In the genomic region with DNA sequence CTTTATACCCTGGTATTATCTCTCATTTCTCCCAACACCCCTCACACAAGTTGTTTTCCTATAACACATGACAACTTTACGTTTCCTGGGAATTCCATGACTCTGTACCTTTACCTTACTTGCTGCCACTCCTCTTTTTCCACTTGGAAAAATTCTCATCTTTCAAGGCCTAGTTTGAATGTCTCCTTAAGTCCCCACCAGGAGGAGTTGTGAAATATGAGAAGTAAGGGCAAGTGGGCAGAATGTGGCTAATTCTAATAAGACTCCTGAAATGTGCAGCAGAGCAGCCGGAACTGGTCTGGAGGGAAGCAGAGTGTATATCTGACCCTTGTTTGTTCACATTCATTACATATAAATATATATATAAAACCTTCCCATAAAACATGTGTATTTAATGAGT, we compare ENCODE assay signal across 12 cellular contexts. TPM values are rescaled to one million over a fixed set of nuclear protein-coding genes. Genes with fewer than 3 reads are reported as not detected.
A peak's percentile ranks its signal among the peaks of the same experiment; 100 is the strongest.
DNase-seq lines count a peak whose midpoint lies in the region; ATAC-seq and TF ChIP-seq lines count a peak whose summit lies in the region.
"Had no signal": no experiment of that assay in that cellular context is flagged by ENCODE, and none has a peak within 500 bp of the region (broad histone marks: within the 10 kb centered on the region; RNA-seq: fewer than 3 reads in every experiment).

No MANE protein-coding gene starts in this region.

- peaks cover 6% of the 10 kb centered on the region; the same call in 1 of the 2 replicates for H3K4me1 Mint-ChIP-seq in HFFc6 (ENCODE audit: low read depth)
- no peaks in the 10 kb centered on the region for H3K4me1 Mint-ChIP-seq in activated T-cell treated with anti-CD3 and anti-CD28 coated beads, Interleukin-2, amount 50 U/mL, for 72 hours (ENCODE audit: low read depth)
- H3K4me1 Mint-ChIP-seq: CD4-positive, CD25-positive, alpha-beta regulatory T cell had no signal

- H3K27me3 Mint-ChIP-seq in HFFc6 (ENCODE audit: insufficient read depth) = no peaks in the 10 kb centered on the region
- no peaks in the 10 kb centered on the region for H3K27me3 Mint-ChIP-seq in activated T-cell treated with anti-CD3 and anti-CD28 coated beads, Interleukin-2, amount 50 U/mL, for 72 hours (ENCODE audit: low read depth)
- H3K27me3 Mint-ChIP-seq: CD4-positive, CD25-positive, alpha-beta regulatory T cell had no signal

- TF ChIP-seq CTCF in HFFc6 (IDR thresholded peaks at IDR 0.05) (peak; percentile 35; the same call in 1 of the 2 replicates), gastroesophageal sphincter (IDR thresholded peaks at IDR 0.05) (peak in 1 of 4 experiments; percentile 10), retinal pigment epithelial cell (conservative IDR thresholded peaks at IDR 0.05; ENCODE audit: low read depth, low read length) (peak; percentile 41)

- WGBS in gastroesophageal sphincter (ENCODE audit: low coverage in 1 of 2), 2 donors = 60 to 64% methylated on average over 1 to 2 of the region's 2 CpGs

- H3K27ac ChIP-seq in gastroesophageal sphincter = peak overlapping the region; percentile 52 to 83 (median 80)
- H3K27ac ChIP-seq: SK-N-MC had no signal

- H3K27me3 ChIP-seq in gastroesophageal sphincter = no peaks in the 10 kb centered on the region

- H3K9me3 ChIP-seq in gastroesophageal sphincter = no peaks in the 10 kb centered on the region

- H3K9me3 Mint-ChIP-seq in HFFc6 = no peaks in the 10 kb centered on the region
- H3K9me3 Mint-ChIP-seq in activated T-cell treated with anti-CD3 and anti-CD28 coated beads, Interleukin-2, amount 50 U/mL, for 72 hours = no peaks in the 10 kb centered on the region
- H3K9me3 Mint-ChIP-seq: CD4-positive, CD25-positive, alpha-beta regulatory T cell had no signal

- DNase-seq in HFFc6 (peak; percentile 3), amniotic epithelial cell (ENCODE audit: low read depth) (peak; percentile 36), retinal pigment epithelial cell (ENCODE audit: low read depth) (peak; percentile 38), DMS153 treated with DMSO at 0.1 percent for 48 hours (lab: John Stamatoyannopoulos, UW; ENCODE audit: unreplicated experiment) (no peak)
- no peak for DNase-seq in activated T-cell treated with anti-CD3 and anti-CD28 coated beads, Interleukin-2, amount 50 U/mL, for 72 hours
- no peak for DNase-seq in stimulated activated CD4-positive, alpha-beta T cell treated with anti-CD3 and anti-CD28 coated beads, Interleukin-15, amount 100 ng/mL, for 24 hours
- DNase-seq: activated naive CD4-positive, alpha-beta T cell treated with Interleukin-2 at 50 U/mL for 16 hours; CD4-positive, CD25-positive, alpha-beta regulatory T cell; islet precursor cell; NCI-H2081 had no signal

- TF ChIP-seq EP300 in gastroesophageal sphincter (IDR thresholded peaks at IDR 0.05) = no peak

- H3K4me3 Mint-ChIP-seq in HFFc6 = no peak overlapping the region
- no peak overlapping the region for H3K4me3 Mint-ChIP-seq in activated T-cell treated with anti-CD3 and anti-CD28 coated beads, Interleukin-2, amount 50 U/mL, for 72 hours
- H3K4me3 Mint-ChIP-seq: CD4-positive, CD25-positive, alpha-beta regulatory T cell had no signal

- H3K36me3 Mint-ChIP-seq in HFFc6 (ENCODE audit: low read depth) = no peaks in the 10 kb centered on the region; the same call in 1 of the 2 replicates
- H3K36me3 Mint-ChIP-seq in activated T-cell treated with anti-CD3 and anti-CD28 coated beads, Interleukin-2, amount 50 U/mL, for 72 hours (ENCODE audit: insufficient read depth in 2 of 2) = peaks cover 8 to 33% of the 10 kb centered on the region in 2 donors
- H3K36me3 Mint-ChIP-seq: CD4-positive, CD25-positive, alpha-beta regulatory T cell had no signal

- H3K27ac Mint-ChIP-seq in HFFc6 = no peak overlapping the region; the same call in 1 of the 2 replicates
- no peak overlapping the region for H3K27ac Mint-ChIP-seq in activated T-cell treated with anti-CD3 and anti-CD28 coated beads, Interleukin-2, amount 50 U/mL, for 72 hours
- H3K27ac Mint-ChIP-seq: CD4-positive, CD25-positive, alpha-beta regulatory T cell had no signal

- H3K4me3 ChIP-seq in gastroesophageal sphincter = no peak overlapping the region
- no peak overlapping the region for H3K4me3 ChIP-seq in retinal pigment epithelial cell (ENCODE audit: low read length)
- H3K4me3 ChIP-seq: SK-N-MC had no signal

- H3K36me3 ChIP-seq in gastroesophageal sphincter = peaks cover 0 to 8% of the 10 kb centered on the region in 2 donors

- peaks cover 0 to 20% (median 0%) of the 10 kb centered on the region in 3 donors for H3K4me1 ChIP-seq in gastroesophageal sphincter

- TF ChIP-seq POLR2A in gastroesophageal sphincter (IDR thresholded peaks at IDR 0.05) = no peak

- ATAC-seq in gastroesophageal sphincter = no peak
- ATAC-seq in activated T-cell treated with anti-CD3 and anti-CD28 coated beads, Interleukin-2, amount 50 U/mL, for 72 hours (replicated peaks in 1 of 2) = no peak

RNA-seq across cellular contexts. Expression of gene BRCA1, which starts 39.7 kb away (rescaled TPM):
- 10 to 100 TPM; 10.5 to 24.7 (median 22.5) TPM for total RNA-seq in HFFc6 (2021; fragmentation: NEBNext Ultra II Directional; extraction: Animal tissue kit (Norgen Biotek cat#: 25700))
- 1 to 10 TPM; 4.9 to 7.9 (median 6.1) TPM for total RNA-seq in gastroesophageal sphincter
- 100 to 1,000 TPM; 111 to 137 TPM for total RNA-seq in activated T-cell treated with anti-CD3 and anti-CD28 coated beads, Interleukin-2, amount 50 U/mL, for 72 hours

Comparison
In these comparisons a context has a peak if more than half of its experiments do, and no peak if none do; other contexts are left out.
1. DNase-seq: peak in HFFc6 (single experiment), amniotic epithelial cell (single experiment) and retinal pigment epithelial cell (single experiment); none in activated T-cell treated with anti-CD3 and anti-CD28 coated beads, Interleukin-2, amount 50 U/mL, for 72 hours (0 of 2), stimulated activated CD4-positive, alpha-beta T cell treated with anti-CD3 and anti-CD28 coated beads, Interleukin-15, amount 100 ng/mL, for 24 hours (single experiment) and DMS153 treated with DMSO at 0.1 percent for 48 hours (single experiment).
2. RNA of gene BRCA1, which starts 39.7 kb away (total RNA-seq): 111 to 137 TPM in activated T-cell treated with anti-CD3 and anti-CD28 coated beads, Interleukin-2, amount 50 U/mL, for 72 hours; 10.5 to 24.7 TPM in HFFc6 and 4.9 to 7.9 TPM in gastroesophageal sphincter; every median in the first group is over 4 times any median in the second.